ENCODE assay signal across 10 cellular contexts in the genomic region with DNA sequence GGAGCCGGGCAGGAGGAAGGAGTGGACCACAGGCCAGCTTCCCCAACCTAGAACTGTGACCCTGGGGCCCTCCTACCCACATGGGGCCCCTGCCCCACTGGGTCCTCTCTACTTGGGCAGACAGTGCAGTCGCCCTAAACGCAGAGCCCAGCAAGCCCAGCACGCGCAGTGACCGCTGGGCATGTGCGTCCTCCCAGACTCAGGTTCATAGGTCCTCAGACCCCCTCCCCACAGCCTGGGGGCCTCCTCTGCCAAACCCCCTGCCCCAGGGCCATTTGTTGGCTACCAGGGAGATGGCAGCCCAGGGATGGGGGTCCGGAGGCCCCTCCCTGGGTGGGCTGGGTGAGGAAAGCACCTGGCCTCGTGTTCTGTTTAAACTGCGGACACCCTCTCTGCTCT. TPM values are rescaled to one million over a fixed set of nuclear protein-coding genes. Genes with fewer than 3 reads are reported as not detected.
DNase-seq lines count a peak whose midpoint lies in the region; ATAC-seq and TF ChIP-seq lines count a peak whose summit lies in the region.
"Had no signal": no experiment of that assay in that cellular context is flagged by ENCODE, and none has a peak within 500 bp of the region (broad histone marks: within the 10 kb centered on the region; RNA-seq: fewer than 3 reads in every experiment).

No MANE protein-coding gene starts in this region.

- H3K23ac ChIP-seq in neuronal stem cell (ENCODE audit: low read depth, low read length, poor library complexity) = peak overlapping the region; percentile 69

- H3K36me3 ChIP-seq in SK-N-MC (ENCODE audit: insufficient read depth, low read length) = no peaks in the 10 kb centered on the region; the same call in 1 of the 2 replicates
- H3K36me3 ChIP-seq in neuronal stem cell (replicated peaks in 1 of 2; ENCODE audit: control insufficient read depth in 2 of 2, insufficient read depth in 2 of 2, low read length in 2 of 2) = peaks cover 15 to 16% of the 10 kb centered on the region in 2 donors
- H3K36me3 ChIP-seq in gastrocnemius medialis = no peaks in the 10 kb centered on the region
- H3K36me3 ChIP-seq: right lobe of liver, thoracic aorta had no signal

- H3K9ac ChIP-seq in SK-N-MC (ENCODE audit: insufficient read length) (no peak overlapping the region), neuronal stem cell (ENCODE audit: low read depth, low read length, poor library complexity) (peak overlapping the region; percentile 53)

- TF ChIP-seq CTCF in gastrocnemius medialis (IDR thresholded peaks at IDR 0.05 in 4 of 5, conservative IDR thresholded peaks at IDR 0.05 in 1 of 5) (no peak), progenitor cell of endocrine pancreas (IDR thresholded peaks at IDR 0.05; ENCODE audit: unreplicated experiment) (no peak)

- H2BK12ac ChIP-seq in neuronal stem cell (ENCODE audit: low read length) = peak overlapping the region; percentile 76

- H3K27ac Mint-ChIP-seq in T-helper 2 cell treated with Interferon-gamma antibody and Interleukin-4, amounts not matched to agents 5 μg/mL and 100 μg/mL, for 36 hours = peak overlapping the region; percentile 82
- no peak overlapping the region for H3K27ac Mint-ChIP-seq in progenitor cell of endocrine pancreas

- no peaks in the 10 kb centered on the region for H3K9me3 Mint-ChIP-seq in T-helper 2 cell treated with Interferon-gamma antibody and Interleukin-4, amounts not matched to agents 5 μg/mL and 100 μg/mL, for 36 hours
- no peaks in the 10 kb centered on the region for H3K9me3 Mint-ChIP-seq in progenitor cell of endocrine pancreas (ENCODE audit: low read depth)

- peaks cover 28% of the 10 kb centered on the region for H3K4me1 Mint-ChIP-seq in T-helper 2 cell treated with Interferon-gamma antibody and Interleukin-4, amounts not matched to agents 5 μg/mL and 100 μg/mL, for 36 hours (ENCODE audit: low read depth)
- H3K4me1 Mint-ChIP-seq in progenitor cell of endocrine pancreas (ENCODE audit: low read depth) = peaks cover 26% of the 10 kb centered on the region

- peaks cover 52 to 59% of the 10 kb centered on the region in 2 donors for H3K4me1 ChIP-seq in neuronal stem cell (ENCODE audit: control insufficient read depth in 2 of 2, insufficient read depth in 1 of 2, low read depth in 1 of 2, low read length in 2 of 2)
- H3K4me1 ChIP-seq in gastrocnemius medialis = peaks cover 5 to 10% of the 10 kb centered on the region in 2 donors

- H3K36me3 Mint-ChIP-seq in T-helper 2 cell treated with Interferon-gamma antibody and Interleukin-4, amounts not matched to agents 5 μg/mL and 100 μg/mL, for 36 hours (ENCODE audit: low read depth) = no peaks in the 10 kb centered on the region
- peaks cover 3% of the 10 kb centered on the region for H3K36me3 Mint-ChIP-seq in progenitor cell of endocrine pancreas (ENCODE audit: insufficient read depth)

- H3K4ac ChIP-seq in neuronal stem cell (ENCODE audit: low read length) = no peak overlapping the region

- no peak for ATAC-seq in gastrocnemius medialis

- peak overlapping the region; percentile 79 for H3K27ac ChIP-seq in SK-N-MC
- H3K27ac ChIP-seq in cingulate gyrus (ENCODE audit: low read depth, low read length) = peak overlapping the region; percentile 88
- H3K27ac ChIP-seq in neuronal stem cell (replicated peaks; ENCODE audit: low read length) = no peak overlapping the region
- no peak overlapping the region for H3K27ac ChIP-seq in gastrocnemius medialis
- H3K27ac ChIP-seq: thoracic aorta had no signal

- no peak overlapping the region for H4K8ac ChIP-seq in neuronal stem cell (ENCODE audit: low read depth, low read length)

- peak overlapping the region; percentile 92 for H2AK5ac ChIP-seq in neuronal stem cell (ENCODE audit: low read depth, low read length)

- H2AFZ ChIP-seq in neuronal stem cell (ENCODE audit: low read length) = no peak overlapping the region

- H3K4me3 Mint-ChIP-seq in T-helper 2 cell treated with Interferon-gamma antibody and Interleukin-4, amounts not matched to agents 5 μg/mL and 100 μg/mL, for 36 hours = no peak overlapping the region
- H3K4me3 Mint-ChIP-seq in progenitor cell of endocrine pancreas (ENCODE audit: low read depth) = no peak overlapping the region

- WGBS in neuronal stem cell (ENCODE audit: extremely low coverage in 2 of 2, insufficient read length in 2 of 2, insufficient replicate concordance in 1 of 2), 2 donors = no CpG with 5 or more reads among the region's 10 CpGs

- H3K4me2 ChIP-seq in neuronal stem cell (ENCODE audit: insufficient read depth, low read length, poor library complexity, severe bottlenecking) = no peak overlapping the region

- no peak for DNase-seq in T-helper 2 cell treated with Interferon-gamma antibody and Interleukin-4, amounts not matched to agents 5 μg/mL and 100 μg/mL, for 36 hours (ENCODE audit: low spot score)
- DNase-seq in T-helper 2 cell (no peak), SK-N-MC (ENCODE audit: low read depth, low spot score) (no peak), neuronal stem cell (ENCODE audit: low spot score) (no peak), putamen (ENCODE audit: low spot score) (no peak), gastrocnemius medialis (no peak), progenitor cell of endocrine pancreas (ENCODE audit: low spot score, unreplicated experiment) (no peak)

- intact Hi-C loops in gastrocnemius medialis (cut with DNase I; ENCODE audit: low total_unique reads) = loop anchor here (10.0 kb wide), 1 partner anchor 69 kb away; no protein-coding TSS in a partner anchor

- TF ChIP-seq POLR2A in gastrocnemius medialis (IDR thresholded peaks at IDR 0.05) = no peak

- peak overlapping the region; percentile 84 for H2BK5ac ChIP-seq in neuronal stem cell (ENCODE audit: low read length)

- H2BK120ac ChIP-seq in neuronal stem cell (ENCODE audit: low read depth, low read length) = peak overlapping the region; percentile 87

- H3K79me1 ChIP-seq in neuronal stem cell (ENCODE audit: low read depth, low read length) = peaks cover 29% of the 10 kb centered on the region

- H3K14ac ChIP-seq in neuronal stem cell (ENCODE audit: low read length) = peak overlapping the region; percentile 99

- peak overlapping the region; percentile 82 for H2BK15ac ChIP-seq in neuronal stem cell (ENCODE audit: low read length)

- peak overlapping the region; percentile 99 for H4K91ac ChIP-seq in neuronal stem cell (ENCODE audit: low read depth, low read length, poor library complexity)

- H3K4me3 ChIP-seq in SK-N-MC (peak overlapping the region; percentile 60), neuronal stem cell (ENCODE audit: low read length in 2 of 2) (peak overlapping the region in 1 of 2 donors; percentile 20), gastrocnemius medialis (no peak overlapping the region)
- H3K4me3 ChIP-seq: right lobe of liver had no signal

- no peaks in the 10 kb centered on the region for H3K27me3 Mint-ChIP-seq in T-helper 2 cell treated with Interferon-gamma antibody and Interleukin-4, amounts not matched to agents 5 μg/mL and 100 μg/mL, for 36 hours (ENCODE audit: low read depth)
- H3K27me3 Mint-ChIP-seq in progenitor cell of endocrine pancreas = peaks cover 3% of the 10 kb centered on the region

- no peaks in the 10 kb centered on the region for H3K27me3 ChIP-seq in neuronal stem cell (ENCODE audit: control insufficient read depth in 3 of 3, insufficient read depth in 3 of 3, low read depth in 1 of 3, low read length in 3 of 3)
- no peaks in the 10 kb centered on the region for H3K27me3 ChIP-seq in gastrocnemius medialis
- H3K27me3 ChIP-seq: right lobe of liver had no signal

- in situ Hi-C loops in gastrocnemius medialis (cut with MboI; ENCODE audit: low sequenced_read_pairs in 4 of 4) = no loop called here

- peak overlapping the region; percentile 86 for H3K18ac ChIP-seq in neuronal stem cell (ENCODE audit: low read length)

- H3K9me3 ChIP-seq in SK-N-MC (ENCODE audit: low read depth, low read length) = no peaks in the 10 kb centered on the region
- H3K9me3 ChIP-seq in neuronal stem cell (replicated peaks in 1 of 2; ENCODE audit: control insufficient read depth in 2 of 2, insufficient read depth in 1 of 2, low read depth in 1 of 2, low read length in 2 of 2) = no peaks in the 10 kb centered on the region
- no peaks in the 10 kb centered on the region for H3K9me3 ChIP-seq in gastrocnemius medialis
- H3K9me3 ChIP-seq: right lobe of liver, thoracic aorta had no signal

RNA-seq across cellular contexts. Expression of gene RTN4R, which starts 23.9 kb away (rescaled TPM):
- polyA plus RNA-seq in neuronal stem cell (2013, experiment 1 of 2) = 23.2 TPM
- polyA plus RNA-seq in neuronal stem cell (2013, experiment 2 of 2) = 22.9 TPM
- total RNA-seq in gastrocnemius medialis (under 1 TPM in 2 of 4 donors, not detected in 2; 0.29 to 0.75 TPM), progenitor cell of endocrine pancreas (30.8 and 36.0 TPM in 2 replicates)

Comparison
In these comparisons a context has a peak if more than half of its experiments do, and no peak if none do; other contexts are left out.
1. H3K27ac ChIP-seq: peak in SK-N-MC (single experiment) and cingulate gyrus (single experiment); none in neuronal stem cell (single experiment) and gastrocnemius medialis (0 of 4).
2. RNA of gene RTN4R, which starts 23.9 kb away (total RNA-seq): 30.8 to 36.0 TPM in progenitor cell of endocrine pancreas; 0.29 to 0.75 TPM in gastrocnemius medialis; every median in the first group is over 10 times any median in the second.